Comparison of ENCODE assay signal across 8 cellular contexts in the genomic region with DNA sequence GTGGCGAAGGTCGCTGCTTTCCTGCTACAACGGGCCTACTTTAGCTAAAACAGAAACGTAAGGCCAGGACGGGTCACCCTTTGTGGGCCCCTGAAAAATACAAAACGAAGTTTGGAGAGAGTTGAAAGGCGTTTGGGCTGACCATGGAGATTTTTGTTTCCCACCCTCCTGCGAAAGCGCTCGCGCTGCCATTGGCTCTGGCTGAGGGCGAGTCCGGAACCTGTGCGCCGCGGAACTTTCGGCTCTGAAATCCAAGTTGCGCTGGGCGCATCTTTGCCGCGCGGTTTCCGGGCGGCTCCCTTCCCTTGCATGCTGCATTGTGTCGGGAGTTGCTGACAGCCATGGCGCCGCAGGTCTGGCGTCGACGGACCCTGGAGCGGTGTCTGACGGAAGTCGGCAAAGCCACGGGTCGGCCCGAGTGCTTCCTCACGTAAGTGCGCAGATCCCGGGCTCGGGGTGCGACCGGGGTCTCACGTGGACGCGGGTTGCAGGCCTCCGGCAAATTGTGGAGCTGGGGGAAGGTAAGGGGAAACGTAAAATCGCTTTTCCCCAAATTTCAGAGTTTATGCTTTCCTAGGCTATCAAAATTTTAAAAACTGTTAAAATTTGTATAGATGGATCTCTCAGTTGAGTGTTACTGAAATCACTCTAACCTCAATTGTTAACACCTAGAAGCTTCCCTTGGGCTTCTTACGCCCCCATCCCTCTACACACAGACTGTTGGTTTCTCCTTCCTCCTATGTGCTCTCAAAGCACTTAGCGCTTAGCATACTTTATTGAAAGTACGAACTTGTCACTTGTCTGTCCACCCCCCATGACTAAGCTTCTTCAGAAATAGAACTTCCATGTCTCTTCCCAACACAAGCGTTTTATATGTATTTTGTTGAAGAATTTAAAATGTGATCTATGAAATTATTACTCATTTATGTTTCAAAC. TPM values are rescaled to one million over a fixed set of nuclear protein-coding genes. Genes with fewer than 3 reads are reported as not detected.
DNase-seq lines count a peak whose midpoint lies in the region; ATAC-seq and TF ChIP-seq lines count a peak whose summit lies in the region.

A gene with protein sequence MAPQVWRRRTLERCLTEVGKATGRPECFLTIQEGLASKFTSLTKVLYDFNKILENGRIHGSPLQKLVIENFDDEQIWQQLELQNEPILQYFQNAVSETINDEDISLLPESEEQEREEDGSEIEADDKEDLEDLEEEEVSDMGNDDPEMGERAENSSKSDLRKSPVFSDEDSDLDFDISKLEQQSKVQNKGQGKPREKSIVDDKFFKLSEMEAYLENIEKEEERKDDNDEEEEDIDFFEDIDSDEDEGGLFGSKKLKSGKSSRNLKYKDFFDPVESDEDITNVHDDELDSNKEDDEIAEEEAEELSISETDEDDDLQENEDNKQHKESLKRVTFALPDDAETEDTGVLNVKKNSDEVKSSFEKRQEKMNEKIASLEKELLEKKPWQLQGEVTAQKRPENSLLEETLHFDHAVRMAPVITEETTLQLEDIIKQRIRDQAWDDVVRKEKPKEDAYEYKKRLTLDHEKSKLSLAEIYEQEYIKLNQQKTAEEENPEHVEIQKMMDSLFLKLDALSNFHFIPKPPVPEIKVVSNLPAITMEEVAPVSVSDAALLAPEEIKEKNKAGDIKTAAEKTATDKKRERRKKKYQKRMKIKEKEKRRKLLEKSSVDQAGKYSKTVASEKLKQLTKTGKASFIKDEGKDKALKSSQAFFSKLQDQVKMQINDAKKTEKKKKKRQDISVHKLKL (plus strand): TSS at position 310 of the 936 bp plus-strand sequence. CDS start 32 bp downstream, at position 342.

- no peaks in the 10 kb centered on the region for H3K9me3 ChIP-seq in CD4-positive, alpha-beta memory T cell (ENCODE audit: control insufficient read depth in 1 of 2, low read length in 2 of 2)
- H3K9me3 ChIP-seq in lung (ENCODE audit: control insufficient read depth in 2 of 2, insufficient read depth in 1 of 2, low read length in 1 of 2), result no peaks in the 10 kb centered on the region

- H3K4me1 ChIP-seq in CD4-positive, alpha-beta memory T cell (ENCODE audit: insufficient read depth, low read length), result peaks cover 38% of the 10 kb centered on the region
- H3K4me1 ChIP-seq in lung (ENCODE audit: control insufficient read depth in 2 of 2, insufficient read depth in 2 of 2, low read length in 2 of 2), result peaks cover 2 to 16% of the 10 kb centered on the region in 2 donors

- H3K4me3 Mint-ChIP-seq in CD4-positive, alpha-beta memory T cell, result no peak within 1 kb of the TSS
- H3K4me3 Mint-ChIP-seq in activated CD8-positive, alpha-beta T cell treated with anti-CD3 and anti-CD28 coated beads for 36 hours, result no peak within 1 kb of the TSS

- H3K9me3 Mint-ChIP-seq in CD4-positive, alpha-beta memory T cell, result no peaks in the 10 kb centered on the region
- H3K9me3 Mint-ChIP-seq in activated CD8-positive, alpha-beta T cell treated with anti-CD3 and anti-CD28 coated beads for 36 hours, result no peaks in the 10 kb centered on the region

- DNase-seq in CD4-positive, alpha-beta memory T cell, result peak; percentile 88 to 91 (median 88)
- DNase-seq in NCI-H82 treated with DMSO at 0.1 percent for 48 hours (lab: John Stamatoyannopoulos, UW; ENCODE audit: unreplicated experiment) (peak; percentile 79), lung (ENCODE audit: low spot score) (peak; percentile 92)
- DNase-seq in activated CD8-positive, alpha-beta T cell treated with anti-CD3 and anti-CD28 coated beads for 36 hours, result peak; percentile 93
- peak; percentile 85 for DNase-seq in effector CD4-positive, alpha-beta T cell
- DNase-seq in stimulated activated CD4-positive, alpha-beta T cell treated with anti-CD3 and anti-CD28 coated beads, TNF-alpha, amount 100 ng/mL, for 24 hours (ENCODE audit: low read depth in 3 of 3), result peak; percentile 81 to 89 (median 82)

- peak within 1 kb of the TSS; percentile 88 to 91 for H3K4me3 ChIP-seq in CD4-positive, alpha-beta memory T cell (ENCODE audit: low read length in 2 of 2)
- peak within 1 kb of the TSS; percentile 93 for H3K4me3 ChIP-seq in lung

- intact Hi-C loops in CD4-positive, alpha-beta memory T cell (cut with micrococcal nuclease), result loop anchor here (1.0 kb wide), 3 partner anchors 62 to 201 kb away; a partner anchor contains a TSS
- intact Hi-C loops in activated CD8-positive, alpha-beta T cell treated with anti-CD3 and anti-CD28 coated beads for 36 hours (cut with micrococcal nuclease), result loop anchor here (1.0 kb wide), 1 partner anchor 62 kb away; a partner anchor contains a TSS

- peaks cover 11 to 22% (median 14%) of the 10 kb centered on the region in 4 donors for H3K4me1 Mint-ChIP-seq in CD4-positive, alpha-beta memory T cell
- peaks cover 13% of the 10 kb centered on the region for H3K4me1 Mint-ChIP-seq in activated CD8-positive, alpha-beta T cell treated with anti-CD3 and anti-CD28 coated beads for 36 hours (ENCODE audit: low read depth)

- CTCF ChIA-PET in CD4-positive, alpha-beta memory T cell (lab: Charles Lee; ENCODE audit: partially characterized antibody), result interaction anchor here (0.8 to 3.0 kb wide), 5 partner anchors 30 to 96 kb away, joined by 3 to 18 read pairs (median 5); a partner anchor contains a TSS
- CTCF ChIA-PET in activated CD8-positive, alpha-beta T cell treated with anti-CD3 and anti-CD28 coated beads for 36 hours (lab: Charles Lee), result interaction anchor here (0.8 to 2.5 kb wide), 12 partner anchors 9 to 201 kb away, joined by 3 to 15 read pairs (median 4); a partner anchor contains a TSS

- peaks cover 11 to 22% of the 10 kb centered on the region in 2 donors for H3K36me3 Mint-ChIP-seq in CD4-positive, alpha-beta memory T cell
- peaks cover 15% of the 10 kb centered on the region for H3K36me3 Mint-ChIP-seq in activated CD8-positive, alpha-beta T cell treated with anti-CD3 and anti-CD28 coated beads for 36 hours (ENCODE audit: low read depth)

- H3K27me3 ChIP-seq in CD4-positive, alpha-beta memory T cell (ENCODE audit: insufficient read depth, low read length), result no peaks in the 10 kb centered on the region
- no peaks in the 10 kb centered on the region for H3K27me3 ChIP-seq in lung (ENCODE audit: control insufficient read depth, insufficient read depth)

- POLR2A ChIA-PET in CD4-positive, alpha-beta memory T cell (lab: Charles Lee; ENCODE audit: partially characterized antibody), result interaction anchor here (0.5 to 6.0 kb wide), 16 partner anchors 9 to 1693 kb away, joined by 3 to 154 read pairs (median 4); a partner anchor contains a TSS
- POLR2A ChIA-PET in activated CD8-positive, alpha-beta T cell treated with anti-CD3 and anti-CD28 coated beads for 36 hours (lab: Charles Lee), result interaction anchor here (0.5 to 3.3 kb wide), 14 partner anchors 9 to 134 kb away, joined by 3 to 21 read pairs (median 4); a partner anchor contains a TSS

- peak; percentile 93 for ATAC-seq in GM19438 (IDR thresholded peaks at IDR 0.05; ENCODE audit: low read depth, unreplicated experiment)
- peak; percentile 70 for ATAC-seq in HG03565 (IDR thresholded peaks at IDR 0.05; ENCODE audit: unreplicated experiment)
- peak; percentile 94 for ATAC-seq in activated CD8-positive, alpha-beta T cell treated with anti-CD3 and anti-CD28 coated beads for 36 hours
- peak; percentile 96 for ATAC-seq in lung (ENCODE audit: insufficient read depth, low FRiP score)

- 0 to 1% methylated on average over 52 of the region's 52 CpGs for WGBS in lung, 2 donors

- TF ChIP-seq CTCF in activated CD8-positive, alpha-beta T cell treated with anti-CD3 and anti-CD28 coated beads for 36 hours (IDR thresholded peaks at IDR 0.05), result no peak
- no peak for TF ChIP-seq CTCF in lung (IDR thresholded peaks at IDR 0.05; ENCODE audit: control extremely low read depth, extremely low read depth)

- H3K27me3 Mint-ChIP-seq in CD4-positive, alpha-beta memory T cell, result no peaks in the 10 kb centered on the region
- H3K27me3 Mint-ChIP-seq in activated CD8-positive, alpha-beta T cell treated with anti-CD3 and anti-CD28 coated beads for 36 hours, result no peaks in the 10 kb centered on the region

- H3K27ac ChIP-seq in CD4-positive, alpha-beta memory T cell (ENCODE audit: low read depth, low read length), result peak within 1 kb of the TSS; percentile 77
- H3K27ac ChIP-seq in lung (ENCODE audit: low read depth in 1 of 2, low read length in 1 of 2), result peak within 1 kb of the TSS; percentile 73 to 99

- H3K36me3 ChIP-seq in CD4-positive, alpha-beta memory T cell (ENCODE audit: insufficient read depth, low read length), result peaks cover 16% of the 10 kb centered on the region
- peaks cover 4 to 5% of the 10 kb centered on the region in 2 donors for H3K36me3 ChIP-seq in lung (ENCODE audit: control insufficient read depth in 2 of 2, insufficient read depth in 2 of 2, low read length in 2 of 2)

- H3K27ac Mint-ChIP-seq in CD4-positive, alpha-beta memory T cell, result no peak within 1 kb of the TSS
- no peak within 1 kb of the TSS for H3K27ac Mint-ChIP-seq in activated CD8-positive, alpha-beta T cell treated with anti-CD3 and anti-CD28 coated beads for 36 hours

RNA-seq across cellular contexts. Expression of the gene that starts here (rescaled TPM):
- total RNA-seq in CD4-positive, alpha-beta memory T cell, result 10 to 100 TPM; 50.6 to 54.2 TPM
- 10 to 100 TPM; 13.4 to 32.0 TPM for polyA plus RNA-seq in CD4-positive, alpha-beta memory T cell
- 10 to 100 TPM; 41.7 to 47.0 TPM for total RNA-seq in activated CD8-positive, alpha-beta T cell treated with anti-CD3 and anti-CD28 coated beads for 36 hours
- total RNA-seq in lung, result 10 to 100 TPM; 24.7 to 25.2 TPM
- 10 to 100 TPM; 16.8 to 40.6 TPM for polyA plus RNA-seq in lung

Comparison
In these comparisons a context has a peak if more than half of its experiments do, and no peak if none do; other contexts are left out.
1. Peak in every context shown above with its lines: DNase-seq, ATAC-seq, H3K4me3 ChIP-seq and H3K27ac ChIP-seq.